ENCODE assay signal across 28 cellular contexts in the genomic region with DNA sequence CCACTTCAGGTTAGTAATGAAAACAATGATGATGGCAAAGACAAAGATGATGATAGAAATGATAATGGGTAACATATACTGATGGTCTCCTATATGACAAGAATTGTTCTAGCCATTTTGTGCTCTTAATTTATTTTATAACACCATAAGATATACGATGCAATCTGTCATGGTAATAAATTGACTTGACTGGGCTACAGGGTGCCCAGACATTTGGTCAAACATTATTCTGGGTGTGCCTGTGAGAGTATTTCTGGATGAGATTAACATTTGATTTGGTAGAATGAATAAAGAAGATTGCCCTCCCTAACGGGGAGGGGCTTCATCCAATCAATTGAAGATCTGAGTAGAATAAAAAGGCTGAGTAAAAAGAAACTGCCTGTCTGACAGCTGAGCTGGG.
"Had no signal": no experiment of that assay in that cellular context is flagged by ENCODE, and none has a peak within 500 bp of the region (broad histone marks: within the 10 kb centered on the region; RNA-seq: fewer than 3 reads in every experiment).

No MANE protein-coding gene starts in this region.

- H3K36me3 Mint-ChIP-seq: stimulated activated effector memory CD8-positive, alpha-beta T cell treated with anti-CD3 and anti-CD28 coated beads, Interleukin-12 subunit alpha, Interleukin-12 subunit beta, amount 100 ng/mL, for 72 hours; stimulated activated memory B cell treated with anti-CD40 and anti-IgM and Interleukin-4, amounts not matched to agents 10 μg/mL and 1 μg/mL and 100 μg/mL, for 72 hours had no signal

- DNase-seq: stimulated activated CD4-positive, alpha-beta T cell treated with anti-CD3 and anti-CD28 coated beads, Interleukin-2, amount 100 ng/mL, for 48 hours; stimulated activated CD4-positive, alpha-beta T cell treated with anti-CD3 and anti-CD28 coated beads, Interleukin-4, amount 100 ng/mL, for 1 hour; stimulated activated CD4-positive, alpha-beta T cell treated with anti-CD3 and anti-CD28 coated beads, Interleukin-4, amount 100 ng/mL, for 24 hours; stimulated activated CD4-positive, alpha-beta T cell treated with anti-CD3 and anti-CD28 coated beads, Interleukin-4, amount 100 ng/mL, for 4 hours; stimulated activated CD8-positive, alpha-beta memory T cell treated with anti-CD3 and anti-CD28 coated beads, Interleukin-4, amount 100 ng/mL, for 48 hours; stimulated activated naive B cell treated with anti-CD40 and anti-IgM and Interleukin-4, amounts not matched to agents 10 μg/mL and 1 μg/mL and 100 μg/mL, for 72 hours; stimulated activated naive CD4-positive, alpha-beta T cell; stimulated activated naive CD4-positive, alpha-beta T cell treated with Interleukin-2 at 50 U/mL for 16 hours; stimulated activated naive CD8-positive, alpha-beta T cell treated with anti-CD3 and anti-CD28 coated beads, Interleukin-15, amount 100 ng/mL, for 72 hours; stimulated activated naive CD8-positive, alpha-beta T cell treated with anti-CD3 and anti-CD28 coated beads, Interleukin-15, Interleukin-2, amounts not matched to agents 100 U/mL and 50 U/mL, for 24 hours; stomach; substantia nigra; testis; thyroid gland; tibial artery; transverse colon; trophoblast cell; upper lobe of left lung; upper lobe of right lung; uterus had no signal

- H3K9me3 Mint-ChIP-seq: type B pancreatic cell had no signal

- H3K4me3 ChIP-seq: stomach, suprapubic skin, testis, thoracic aorta, thyroid gland, tibial artery, tibial nerve, transverse colon, upper lobe of left lung, upper lobe of right lung, uterus, vagina had no signal

- H3K27ac Mint-ChIP-seq: stimulated activated effector memory CD8-positive, alpha-beta T cell treated with anti-CD3 and anti-CD28 coated beads, Interleukin-12 subunit alpha, Interleukin-12 subunit beta, amount 100 ng/mL, for 72 hours; stimulated activated memory B cell treated with anti-CD40 and anti-IgM and Interleukin-4, amounts not matched to agents 10 μg/mL and 1 μg/mL and 100 μg/mL, for 72 hours; stimulated activated naive B cell treated with anti-CD40 and anti-IgM and Interleukin-4, amounts not matched to agents 10 μg/mL and 1 μg/mL and 100 μg/mL, for 72 hours; stimulated activated naive CD8-positive, alpha-beta T cell treated with anti-CD3 and anti-CD28 coated beads, Interleukin-15, amount 100 ng/mL, for 72 hours; stimulated activated naive CD8-positive, alpha-beta T cell treated with anti-CD3 and anti-CD28 coated beads, Interleukin-15, Interleukin-2, amounts not matched to agents 100 ng/mL and 50 ng/mL, for 24 hours; type B pancreatic cell had no signal

- H3K9me3 ChIP-seq: stomach, suprapubic skin, testis, thoracic aorta, thyroid gland, tibial nerve, transverse colon, upper lobe of left lung, upper lobe of right lung, uterus, vagina had no signal

- H3K27me3 Mint-ChIP-seq: stimulated activated memory B cell treated with anti-CD40 and anti-IgM and Interleukin-4, amounts not matched to agents 10 μg/mL and 1 μg/mL and 100 μg/mL, for 72 hours; stimulated activated naive B cell treated with anti-CD40 and anti-IgM and Interleukin-4, amounts not matched to agents 10 μg/mL and 1 μg/mL and 100 μg/mL, for 72 hours; stimulated activated naive CD8-positive, alpha-beta T cell treated with anti-CD3 and anti-CD28 coated beads, Interleukin-15, amount 100 ng/mL, for 72 hours; stimulated activated naive CD8-positive, alpha-beta T cell treated with anti-CD3 and anti-CD28 coated beads, Interleukin-15, Interleukin-2, amounts not matched to agents 100 ng/mL and 50 ng/mL, for 24 hours; type B pancreatic cell had no signal

- H3K27ac ChIP-seq: stomach, suprapubic skin, testis, thoracic aorta, thyroid gland, tibial artery, tibial nerve, transverse colon, upper lobe of left lung, upper lobe of right lung, uterus, vagina had no signal

- H3K4me1 ChIP-seq: suprapubic skin, testis, thyroid gland, tibial artery, tibial nerve, transverse colon, upper lobe of left lung, upper lobe of right lung, uterus, vagina had no signal

- H3K4me3 Mint-ChIP-seq: stimulated activated effector memory CD8-positive, alpha-beta T cell treated with anti-CD3 and anti-CD28 coated beads, Interleukin-12 subunit alpha, Interleukin-12 subunit beta, amount 100 ng/mL, for 72 hours; stimulated activated memory B cell treated with anti-CD40 and anti-IgM and Interleukin-4, amounts not matched to agents 10 μg/mL and 1 μg/mL and 100 μg/mL, for 72 hours; stimulated activated naive B cell treated with anti-CD40 and anti-IgM and Interleukin-4, amounts not matched to agents 10 μg/mL and 1 μg/mL and 100 μg/mL, for 72 hours; stimulated activated naive CD8-positive, alpha-beta T cell treated with anti-CD3 and anti-CD28 coated beads, Interleukin-15, amount 100 ng/mL, for 72 hours; stimulated activated naive CD8-positive, alpha-beta T cell treated with anti-CD3 and anti-CD28 coated beads, Interleukin-15, Interleukin-2, amounts not matched to agents 100 ng/mL and 50 ng/mL, for 24 hours; type B pancreatic cell had no signal

- ATAC-seq: stimulated activated effector memory CD8-positive, alpha-beta T cell treated with anti-CD3 and anti-CD28 coated beads, Interleukin-12 subunit alpha, Interleukin-12 subunit beta, amount 100 ng/mL, for 72 hours; stimulated activated memory B cell treated with anti-CD40 and anti-IgM and Interleukin-4, amounts not matched to agents 10 μg/mL and 1 μg/mL and 100 μg/mL, for 72 hours; stimulated activated naive B cell treated with anti-CD40 and anti-IgM and Interleukin-4, amounts not matched to agents 10 μg/mL and 1 μg/mL and 100 μg/mL, for 72 hours; stimulated activated naive CD8-positive, alpha-beta T cell treated with anti-CD3 and anti-CD28 coated beads, Interleukin-15, amount 100 ng/mL, for 72 hours; stimulated activated naive CD8-positive, alpha-beta T cell treated with anti-CD3 and anti-CD28 coated beads, Interleukin-15, Interleukin-2, amounts not matched to agents 100 U/mL and 50 U/mL, for 24 hours; upper lobe of right lung had no signal

- H3K4me1 Mint-ChIP-seq: stimulated activated effector memory CD8-positive, alpha-beta T cell treated with anti-CD3 and anti-CD28 coated beads, Interleukin-12 subunit alpha, Interleukin-12 subunit beta, amount 100 ng/mL, for 72 hours; stimulated activated memory B cell treated with anti-CD40 and anti-IgM and Interleukin-4, amounts not matched to agents 10 μg/mL and 1 μg/mL and 100 μg/mL, for 72 hours; stimulated activated naive CD8-positive, alpha-beta T cell treated with anti-CD3 and anti-CD28 coated beads, Interleukin-15, amount 100 ng/mL, for 72 hours had no signal

- H3K36me3 ChIP-seq: stomach, suprapubic skin, thoracic aorta, thyroid gland, tibial nerve, transverse colon, upper lobe of left lung, upper lobe of right lung, uterus, vagina had no signal
